Comparison of ENCODE assay signal across 14 cellular contexts in the genomic region with DNA sequence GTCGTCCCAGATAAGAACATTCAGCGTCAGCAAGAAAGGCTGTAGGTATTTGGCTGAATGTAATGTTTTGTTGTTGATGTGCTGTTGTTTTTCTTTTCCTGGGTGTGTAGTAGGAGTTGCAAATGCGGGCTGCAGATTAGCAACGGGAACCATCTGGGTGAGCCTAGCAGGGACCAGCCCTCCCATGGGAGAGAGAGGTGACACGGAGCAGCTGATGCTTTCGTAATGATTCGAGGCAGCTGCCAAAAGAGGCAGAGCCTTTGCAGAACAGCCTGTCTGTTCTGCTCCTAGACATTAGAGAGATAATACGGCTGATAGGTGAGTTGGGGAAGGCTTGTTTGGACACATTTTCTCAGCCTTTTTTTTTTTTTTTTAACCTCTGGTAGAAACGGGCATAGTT. TPM values are rescaled to one million over a fixed set of nuclear protein-coding genes. Genes with fewer than 3 reads are reported as not detected.
A peak's percentile ranks its signal among the peaks of the same experiment; 100 is the strongest.
DNase-seq lines count a peak whose midpoint lies in the region; ATAC-seq and TF ChIP-seq lines count a peak whose summit lies in the region.
"Had no signal": no experiment of that assay in that cellular context is flagged by ENCODE, and none has a peak within 500 bp of the region (broad histone marks: within the 10 kb centered on the region; RNA-seq: fewer than 3 reads in every experiment).

No MANE protein-coding gene starts in this region.

- H3K4me3 ChIP-seq in SK-N-SH (ENCODE audit: low read depth in 2 of 2, low read length in 1 of 2) (no peak overlapping the region; a peak in 1 of 4 replicates), fibroblast of the aortic adventitia (ENCODE audit: low read depth, low read length) (no peak overlapping the region), smooth muscle cell (no peak overlapping the region)
- H3K4me3 ChIP-seq: left lung, thyroid gland had no signal

- H3K36me3 ChIP-seq in SK-N-SH (replicated peaks in 1 of 2; ENCODE audit: control insufficient read depth in 1 of 2, insufficient read depth in 2 of 2, low read length in 1 of 2): no peaks in the 10 kb centered on the region
- H3K36me3 ChIP-seq in smooth muscle cell (ENCODE audit: low read depth): no peaks in the 10 kb centered on the region
- H3K36me3 ChIP-seq: left lung, thyroid gland had no signal

- H3K9ac ChIP-seq in SK-N-SH: no peak overlapping the region
- H3K9ac ChIP-seq in smooth muscle cell (ENCODE audit: low read depth): no peak overlapping the region

- H3K27ac ChIP-seq in SK-N-SH (ENCODE audit: low read depth in 2 of 2, low read length in 1 of 2) (no peak overlapping the region), smooth muscle cell (ENCODE audit: low read depth) (no peak overlapping the region)
- H3K27ac ChIP-seq: dorsolateral prefrontal cortex, left lung, thyroid gland had no signal

- H2AFZ ChIP-seq in SK-N-SH (ENCODE audit: low read depth) (no peak overlapping the region), smooth muscle cell (ENCODE audit: low read depth) (peak overlapping the region; percentile 49)

- no peak for TF ChIP-seq RAD21 in SK-N-SH (IDR thresholded peaks at IDR 0.05; ENCODE audit: low read length)

- H4K20me1 ChIP-seq in SK-N-SH (ENCODE audit: insufficient read depth): no peaks in the 10 kb centered on the region
- no peaks in the 10 kb centered on the region for H4K20me1 ChIP-seq in smooth muscle cell (ENCODE audit: low read depth)

- H3K4me1 ChIP-seq in SK-N-SH (ENCODE audit: control insufficient read depth in 1 of 2, insufficient read depth in 2 of 2, low read depth in 1 of 2, low read length in 1 of 2) (no peaks in the 10 kb centered on the region), smooth muscle cell (ENCODE audit: low read depth) (no peaks in the 10 kb centered on the region)
- H3K4me1 ChIP-seq: left lung, thyroid gland had no signal

- H3K9me3 ChIP-seq in SK-N-SH (no peaks in the 10 kb centered on the region), smooth muscle cell (replicated peaks; ENCODE audit: low read depth) (no peaks in the 10 kb centered on the region)
- H3K9me3 ChIP-seq: left lung, thyroid gland had no signal

- no peak overlapping the region; the same call in 1 of the 2 replicates for H3K4me2 ChIP-seq in SK-N-SH
- H3K4me2 ChIP-seq in smooth muscle cell: peak overlapping the region; percentile 71

- POLR2A ChIA-PET in SK-N-SH (lab: Yijun Ruan, JAX): interaction anchor here (0.9 kb wide), 1 partner anchor 138 kb away, joined by 3 read pairs; a partner anchor contains a TSS

- CTCF ChIA-PET in SK-N-SH (lab: Yijun Ruan, JAX): no interaction called here

- H3F3A ChIP-seq in SK-N-SH (replicated peaks; ENCODE audit: insufficient read depth) (no peaks in the 10 kb centered on the region), smooth muscle cell (ENCODE audit: low read depth) (no peaks in the 10 kb centered on the region)

- H3K9me2 ChIP-seq in SK-N-SH: no peaks in the 10 kb centered on the region

- H3K27me3 ChIP-seq in SK-N-SH (ENCODE audit: insufficient read depth) (no peaks in the 10 kb centered on the region), smooth muscle cell (ENCODE audit: low read depth) (no peaks in the 10 kb centered on the region)
- H3K27me3 ChIP-seq: left lung, thyroid gland had no signal

- no peak for TF ChIP-seq CTCF in SK-N-SH (IDR thresholded peaks at IDR 0.05)
- no peak for TF ChIP-seq CTCF in fibroblast of the aortic adventitia (IDR thresholded peaks at IDR 0.05; ENCODE audit: insufficient read depth, low read length)
- no peak for TF ChIP-seq CTCF in smooth muscle cell (IDR thresholded peaks at IDR 0.05; ENCODE audit: borderline replicate concordance, insufficient read depth, poor library complexity, severe bottlenecking)

- in situ Hi-C loops in G401 (cut with HindIII; ENCODE audit: low sequenced_read_pairs): no loop called here

- H3K79me2 ChIP-seq in SK-N-SH (ENCODE audit: insufficient read depth) (no peaks in the 10 kb centered on the region), smooth muscle cell (ENCODE audit: low read depth) (no peaks in the 10 kb centered on the region)

- WGBS in SK-N-SH (ENCODE audit: low lambda C conversion rate): 1% methylated on average over 9 of the region's 9 CpGs
- WGBS in smooth muscle cell (ENCODE audit: low lambda C conversion rate): 28% methylated on average over 9 of the region's 9 CpGs

- TF ChIP-seq EP300 in SK-N-SH (IDR thresholded peaks at IDR 0.05; ENCODE audit: borderline replicate concordance in 1 of 2, low read depth in 1 of 2, low read length in 1 of 2): no peak

- ATAC-seq in SK-N-SH treated with all-trans-retinoic acid at 6 μM for 48 hours (no peak), HG03280 (IDR thresholded peaks at IDR 0.05; ENCODE audit: unreplicated experiment) (no peak)
- ATAC-seq: left lung had no signal

- peak; percentile 38 for DNase-seq in SK-N-SH
- DNase-seq in NCI-H524 treated with DMSO at 0.1 percent for 48 hours (lab: John Stamatoyannopoulos, UW): peak; percentile 59
- peak; percentile 0 for DNase-seq in fibroblast of the aortic adventitia (ENCODE audit: low read depth)
- DNase-seq in smooth muscle cell (lab: John Stamatoyannopoulos, UW; ENCODE audit: unreplicated experiment): no peak
- no peak for DNase-seq in G401 (ENCODE audit: low spot score)
- DNase-seq in HuH-7.5 (ENCODE audit: low spot score): no peak
- DNase-seq: activated CD4-positive, alpha-beta T cell treated with anti-CD3 and anti-CD28 coated beads for 1 hour; activated T-cell treated with anti-CD3 and anti-CD28 coated beads, Interleukin-2, amount 50 U/mL, for 24 hours; dorsolateral prefrontal cortex; H9; left lung had no signal

TF ChIP-seq in SK-N-SH, 30 proteins besides CTCF, POLR2A, EP300 and RAD21:
- TF ChIP-seq, protein P1, sequence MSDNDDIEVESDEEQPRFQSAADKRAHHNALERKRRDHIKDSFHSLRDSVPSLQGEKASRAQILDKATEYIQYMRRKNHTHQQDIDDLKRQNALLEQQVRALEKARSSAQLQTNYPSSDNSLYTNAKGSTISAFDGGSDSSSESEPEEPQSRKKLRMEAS (IDR thresholded peaks at IDR 0.05; ENCODE audit: low read depth): no peak
- TF ChIP-seq RCOR1 (IDR thresholded peaks at IDR 0.05; ENCODE audit: low read length): no peak
TF ChIP-seq in SK-N-SH: peak in this region for 0.

TF ChIP-seq in SK-N-SH treated with all-trans-retinoic acid at 6 μM for 48 hours, 23 proteins besides CTCF, POLR2A, EP300 and RAD21 (continues in another document):
- TF ChIP-seq, protein P2, sequence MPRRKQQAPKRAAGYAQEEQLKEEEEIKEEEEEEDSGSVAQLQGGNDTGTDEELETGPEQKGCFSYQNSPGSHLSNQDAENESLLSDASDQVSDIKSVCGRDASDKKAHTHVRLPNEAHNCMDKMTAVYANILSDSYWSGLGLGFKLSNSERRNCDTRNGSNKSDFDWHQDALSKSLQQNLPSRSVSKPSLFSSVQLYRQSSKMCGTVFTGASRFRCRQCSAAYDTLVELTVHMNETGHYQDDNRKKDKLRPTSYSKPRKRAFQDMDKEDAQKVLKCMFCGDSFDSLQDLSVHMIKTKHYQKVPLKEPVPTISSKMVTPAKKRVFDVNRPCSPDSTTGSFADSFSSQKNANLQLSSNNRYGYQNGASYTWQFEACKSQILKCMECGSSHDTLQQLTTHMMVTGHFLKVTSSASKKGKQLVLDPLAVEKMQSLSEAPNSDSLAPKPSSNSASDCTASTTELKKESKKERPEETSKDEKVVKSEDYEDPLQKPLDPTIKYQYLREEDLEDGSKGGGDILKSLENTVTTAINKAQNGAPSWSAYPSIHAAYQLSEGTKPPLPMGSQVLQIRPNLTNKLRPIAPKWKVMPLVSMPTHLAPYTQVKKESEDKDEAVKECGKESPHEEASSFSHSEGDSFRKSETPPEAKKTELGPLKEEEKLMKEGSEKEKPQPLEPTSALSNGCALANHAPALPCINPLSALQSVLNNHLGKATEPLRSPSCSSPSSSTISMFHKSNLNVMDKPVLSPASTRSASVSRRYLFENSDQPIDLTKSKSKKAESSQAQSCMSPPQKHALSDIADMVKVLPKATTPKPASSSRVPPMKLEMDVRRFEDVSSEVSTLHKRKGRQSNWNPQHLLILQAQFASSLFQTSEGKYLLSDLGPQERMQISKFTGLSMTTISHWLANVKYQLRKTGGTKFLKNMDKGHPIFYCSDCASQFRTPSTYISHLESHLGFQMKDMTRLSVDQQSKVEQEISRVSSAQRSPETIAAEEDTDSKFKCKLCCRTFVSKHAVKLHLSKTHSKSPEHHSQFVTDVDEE (CRISPR knock-in tag; IDR thresholded peaks at IDR 0.05): no peak
- TF ChIP-seq ZFP30 (CRISPR knock-in tag; IDR thresholded peaks at IDR 0.05) (no peak), ZC3H10 (CRISPR knock-in tag; IDR thresholded peaks at IDR 0.05) (no peak), RARB (CRISPR knock-in tag; IDR thresholded peaks at IDR 0.05) (no peak), ZNF8 (CRISPR knock-in tag; IDR thresholded peaks at IDR 0.05) (no peak), ZNF565 (CRISPR knock-in tag; conservative IDR thresholded peaks at IDR 0.05; ENCODE audit: low read depth) (no peak), TCF4 (CRISPR knock-in tag; IDR thresholded peaks at IDR 0.05; ENCODE audit: borderline replicate concordance) (no peak), TOX (CRISPR knock-in tag; IDR thresholded peaks at IDR 0.05; ENCODE audit: borderline replicate concordance) (no peak)
- TF ChIP-seq, protein P3, sequence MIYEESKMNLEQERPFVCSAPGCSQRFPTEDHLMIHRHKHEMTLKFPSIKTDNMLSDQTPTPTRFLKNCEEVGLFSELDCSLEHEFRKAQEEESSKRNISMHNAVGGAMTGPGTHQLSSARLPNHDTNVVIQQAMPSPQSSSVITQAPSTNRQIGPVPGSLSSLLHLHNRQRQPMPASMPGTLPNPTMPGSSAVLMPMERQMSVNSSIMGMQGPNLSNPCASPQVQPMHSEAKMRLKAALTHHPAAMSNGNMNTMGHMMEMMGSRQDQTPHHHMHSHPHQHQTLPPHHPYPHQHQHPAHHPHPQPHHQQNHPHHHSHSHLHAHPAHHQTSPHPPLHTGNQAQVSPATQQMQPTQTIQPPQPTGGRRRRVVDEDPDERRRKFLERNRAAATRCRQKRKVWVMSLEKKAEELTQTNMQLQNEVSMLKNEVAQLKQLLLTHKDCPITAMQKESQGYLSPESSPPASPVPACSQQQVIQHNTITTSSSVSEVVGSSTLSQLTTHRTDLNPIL (CRISPR knock-in tag; IDR thresholded peaks at IDR 0.05; ENCODE audit: low read depth): no peak

RNA-seq across cellular contexts. Expression of a gene that starts 25.3 kb away (rescaled TPM):
- polyA plus RNA-seq in SK-N-SH (2012; rRNA removed) (not detected in 2 replicates), smooth muscle cell (not detected in 2 replicates)
- 0.01 and 0.03 TPM in 2 replicates for polyA plus RNA-seq in SK-N-SH (2012; cell fraction: cytosol; rRNA removed)
- not detected in 2 replicates for polyA plus RNA-seq in SK-N-SH (2012; cell fraction: nucleus; rRNA removed)
- total RNA-seq in fibroblast of the aortic adventitia (ENCODE audit: low replicate concordance) (not detected in 2 replicates), smooth muscle cell (not detected in 2 replicates)
- total RNA-seq in G401 (2014; rRNA removed; shearing (Covaris generic)): not detected in 2 replicates
- total RNA-seq: H9, thyroid gland had no signal

Comparison
In these comparisons a context has a peak if more than half of its experiments do, and no peak if none do; other contexts are left out.
1. DNase-seq: peak in SK-N-SH (single experiment), NCI-H524 treated with DMSO at 0.1 percent for 48 hours (single experiment) and fibroblast of the aortic adventitia (single experiment); none in smooth muscle cell (single experiment), G401 (single experiment) and HuH-7.5 (single experiment).